2 cellular contexts compared by ENCODE assay signal in the genomic region with DNA sequence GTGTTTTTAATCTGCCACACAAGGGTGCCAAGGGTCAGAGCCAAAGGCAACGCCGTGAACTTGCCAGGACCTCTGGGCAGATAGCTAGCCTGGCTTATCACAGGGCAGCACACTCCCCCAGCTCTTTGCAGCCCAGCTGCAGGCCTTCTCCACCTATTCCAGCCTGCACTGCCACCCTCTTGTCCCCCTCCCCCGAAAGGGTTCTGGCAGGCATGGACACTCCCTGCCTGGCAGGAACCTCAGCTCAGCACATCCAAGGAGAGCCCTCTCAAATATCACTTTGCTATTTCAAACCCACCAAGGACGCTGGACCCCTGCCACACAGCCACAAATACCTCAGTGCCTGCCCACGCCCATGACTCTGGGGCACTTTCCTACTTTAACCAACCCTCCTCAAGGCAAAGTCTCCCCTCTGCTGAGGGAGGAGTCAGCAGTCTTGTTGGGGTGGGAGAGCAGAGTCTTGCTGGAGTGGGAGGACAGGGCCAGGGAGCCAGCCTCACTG.
TF ChIP-seq lines count a peak whose summit lies in the region.

No MANE protein-coding gene starts in this region.

TF ChIP-seq in GM23338, 12 proteins besides CTCF, POLR2A, EP300 and RAD21:
- TF ChIP-seq, protein P1, sequence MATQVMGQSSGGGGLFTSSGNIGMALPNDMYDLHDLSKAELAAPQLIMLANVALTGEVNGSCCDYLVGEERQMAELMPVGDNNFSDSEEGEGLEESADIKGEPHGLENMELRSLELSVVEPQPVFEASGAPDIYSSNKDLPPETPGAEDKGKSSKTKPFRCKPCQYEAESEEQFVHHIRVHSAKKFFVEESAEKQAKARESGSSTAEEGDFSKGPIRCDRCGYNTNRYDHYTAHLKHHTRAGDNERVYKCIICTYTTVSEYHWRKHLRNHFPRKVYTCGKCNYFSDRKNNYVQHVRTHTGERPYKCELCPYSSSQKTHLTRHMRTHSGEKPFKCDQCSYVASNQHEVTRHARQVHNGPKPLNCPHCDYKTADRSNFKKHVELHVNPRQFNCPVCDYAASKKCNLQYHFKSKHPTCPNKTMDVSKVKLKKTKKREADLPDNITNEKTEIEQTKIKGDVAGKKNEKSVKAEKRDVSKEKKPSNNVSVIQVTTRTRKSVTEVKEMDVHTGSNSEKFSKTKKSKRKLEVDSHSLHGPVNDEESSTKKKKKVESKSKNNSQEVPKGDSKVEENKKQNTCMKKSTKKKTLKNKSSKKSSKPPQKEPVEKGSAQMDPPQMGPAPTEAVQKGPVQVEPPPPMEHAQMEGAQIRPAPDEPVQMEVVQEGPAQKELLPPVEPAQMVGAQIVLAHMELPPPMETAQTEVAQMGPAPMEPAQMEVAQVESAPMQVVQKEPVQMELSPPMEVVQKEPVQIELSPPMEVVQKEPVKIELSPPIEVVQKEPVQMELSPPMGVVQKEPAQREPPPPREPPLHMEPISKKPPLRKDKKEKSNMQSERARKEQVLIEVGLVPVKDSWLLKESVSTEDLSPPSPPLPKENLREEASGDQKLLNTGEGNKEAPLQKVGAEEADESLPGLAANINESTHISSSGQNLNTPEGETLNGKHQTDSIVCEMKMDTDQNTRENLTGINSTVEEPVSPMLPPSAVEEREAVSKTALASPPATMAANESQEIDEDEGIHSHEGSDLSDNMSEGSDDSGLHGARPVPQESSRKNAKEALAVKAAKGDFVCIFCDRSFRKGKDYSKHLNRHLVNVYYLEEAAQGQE (IDR thresholded peaks at IDR 0.05; ENCODE audit: unreplicated experiment) = no peak
- TF ChIP-seq EZH2phosphoT487 (IDR thresholded peaks at IDR 0.05; ENCODE audit: unreplicated experiment) (no peak), EZH2 (IDR thresholded peaks at IDR 0.05; ENCODE audit: low read depth, unreplicated experiment) (no peak), STAT1 (IDR thresholded peaks at IDR 0.05; ENCODE audit: unreplicated experiment) (no peak), POLR2AphosphoS5 (IDR thresholded peaks at IDR 0.05; ENCODE audit: low read depth) (no peak), CREB1 (CRISPR knock-in tag; IDR thresholded peaks at IDR 0.05; ENCODE audit: low read depth) (no peak)

TF ChIP-seq in SK-N-SH treated with all-trans-retinoic acid at 6 μM for 48 hours, 23 proteins besides CTCF, POLR2A, EP300 and RAD21 (continued from another document):
- TF ChIP-seq, protein P2, sequence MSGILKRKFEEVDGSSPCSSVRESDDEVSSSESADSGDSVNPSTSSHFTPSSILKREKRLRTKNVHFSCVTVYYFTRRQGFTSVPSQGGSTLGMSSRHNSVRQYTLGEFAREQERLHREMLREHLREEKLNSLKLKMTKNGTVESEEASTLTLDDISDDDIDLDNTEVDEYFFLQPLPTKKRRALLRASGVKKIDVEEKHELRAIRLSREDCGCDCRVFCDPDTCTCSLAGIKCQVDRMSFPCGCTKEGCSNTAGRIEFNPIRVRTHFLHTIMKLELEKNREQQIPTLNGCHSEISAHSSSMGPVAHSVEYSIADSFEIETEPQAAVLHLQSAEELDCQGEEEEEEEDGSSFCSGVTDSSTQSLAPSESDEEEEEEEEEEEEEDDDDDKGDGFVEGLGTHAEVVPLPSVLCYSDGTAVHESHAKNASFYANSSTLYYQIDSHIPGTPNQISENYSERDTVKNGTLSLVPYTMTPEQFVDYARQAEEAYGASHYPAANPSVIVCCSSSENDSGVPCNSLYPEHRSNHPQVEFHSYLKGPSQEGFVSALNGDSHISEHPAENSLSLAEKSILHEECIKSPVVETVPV (CRISPR knock-in tag; IDR thresholded peaks at IDR 0.05) = no peak
- TF ChIP-seq GLIS3 (CRISPR knock-in tag; IDR thresholded peaks at IDR 0.05) (no peak), ZNF70 (CRISPR knock-in tag; IDR thresholded peaks at IDR 0.05) (no peak), ZFP3 (CRISPR knock-in tag; IDR thresholded peaks at IDR 0.05) (no peak), ZNF565 (CRISPR knock-in tag; conservative IDR thresholded peaks at IDR 0.05; ENCODE audit: low read depth) (no peak)
